Comparison of ENCODE assay signal across 8 cellular contexts in genomic region chr17:42537156-42537805, GRCh38. TPM values are rescaled to one million over a fixed set of nuclear protein-coding genes. Genes with fewer than 3 reads are reported as not detected.
A peak's percentile ranks its signal among the peaks of the same experiment; 100 is the strongest.
DNase-seq lines count a peak whose midpoint lies in the region; ATAC-seq and TF ChIP-seq lines count a peak whose summit lies in the region.

No MANE protein-coding gene starts in this region.

- DNase-seq in AG09309 (ENCODE audit: low read depth): no peak
- DNase-seq in MM.1S: no peak
- DNase-seq in effector memory CD8-positive, alpha-beta T cell: no peak
- DNase-seq in naive thymus-derived CD8-positive, alpha-beta T cell: no peak
- DNase-seq in NCI-H2107 (lab: John Stamatoyannopoulos, UW): no peak
- DNase-seq in left colon: no peak
- no peak for DNase-seq in epidermal melanocyte (ENCODE audit: insufficient read length, low spot score)
- no peak for DNase-seq in COLO668 (lab: John Stamatoyannopoulos, UW; ENCODE audit: unreplicated experiment)

- H3K4me1 ChIP-seq in MM.1S (ENCODE audit: low read length): peaks cover 12% of the 10 kb centered on the region

- H3K4me3 Mint-ChIP-seq in effector memory CD8-positive, alpha-beta T cell: peak overlapping the region; percentile 73 to 79
- peak overlapping the region; percentile 77 to 91 (median 86) for H3K4me3 Mint-ChIP-seq in naive thymus-derived CD8-positive, alpha-beta T cell

- H3K9me2 ChIP-seq in MM.1S (replicated peaks; ENCODE audit: insufficient read depth, low read length): no peaks in the 10 kb centered on the region

- no peaks in the 10 kb centered on the region for H3K9me3 Mint-ChIP-seq in effector memory CD8-positive, alpha-beta T cell
- H3K9me3 Mint-ChIP-seq in naive thymus-derived CD8-positive, alpha-beta T cell: no peaks in the 10 kb centered on the region

- H3K4me2 ChIP-seq in MM.1S (ENCODE audit: low read depth, low read length): peak overlapping the region; percentile 99

- no peak for TF ChIP-seq CTCF in AG09309 (IDR thresholded peaks at IDR 0.05; ENCODE audit: control insufficient read depth, insufficient read depth, low read depth, low read length, missing control alignments)
- no peak for TF ChIP-seq CTCF in MM.1S (IDR thresholded peaks at IDR 0.05; ENCODE audit: low read length)

- H3K9ac ChIP-seq in MM.1S (ENCODE audit: low read length): peak overlapping the region; percentile 58

- H3K27me3 Mint-ChIP-seq in effector memory CD8-positive, alpha-beta T cell: no peaks in the 10 kb centered on the region
- no peaks in the 10 kb centered on the region for H3K27me3 Mint-ChIP-seq in naive thymus-derived CD8-positive, alpha-beta T cell

- H3K4me1 Mint-ChIP-seq in effector memory CD8-positive, alpha-beta T cell (ENCODE audit: low read depth in 2 of 2): peaks cover 25 to 26% of the 10 kb centered on the region in 2 donors
- peaks cover 22 to 58% (median 47%) of the 10 kb centered on the region in 4 donors for H3K4me1 Mint-ChIP-seq in naive thymus-derived CD8-positive, alpha-beta T cell

- H3K9me3 ChIP-seq in MM.1S (replicated peaks; ENCODE audit: insufficient read depth, low read length): no peaks in the 10 kb centered on the region

- no peak for ATAC-seq in effector memory CD8-positive, alpha-beta T cell (replicated peaks)
- no peak for ATAC-seq in naive thymus-derived CD8-positive, alpha-beta T cell
- ATAC-seq in left colon: no peak

- peak overlapping the region; percentile 63 for H3K4me3 ChIP-seq in AG09309 (ENCODE audit: control insufficient read depth, low read depth, low read length)
- H3K4me3 ChIP-seq in MM.1S (ENCODE audit: low read length): peak overlapping the region; percentile 72

- peaks cover 15% of the 10 kb centered on the region for H3K79me2 ChIP-seq in MM.1S (ENCODE audit: low read length)

- no peaks in the 10 kb centered on the region for H3K36me3 ChIP-seq in MM.1S (replicated peaks; ENCODE audit: insufficient read depth, low read length)

- POLR2A ChIA-PET in naive thymus-derived CD8-positive, alpha-beta T cell (lab: Charles Lee): interaction anchor here (0.7 to 4.4 kb wide), 10 partner anchors 11 to 289 kb away, joined by 3 to 19 read pairs (median 6); partner anchors contain the start of genes MLX, PSMC3IP and STAT3

- peak overlapping the region in 1 of 2 donors; percentile 35 for H3K27ac Mint-ChIP-seq in effector memory CD8-positive, alpha-beta T cell
- peak overlapping the region in 7 of 10 donors; percentile 24 to 88 (median 80) for H3K27ac Mint-ChIP-seq in naive thymus-derived CD8-positive, alpha-beta T cell

- H4K20me1 ChIP-seq in MM.1S (ENCODE audit: insufficient read depth, low read length): no peaks in the 10 kb centered on the region

- H3K27ac ChIP-seq in MM.1S (ENCODE audit: low read length): peak overlapping the region; percentile 50; the same call in 1 of the 2 replicates

- H3F3A ChIP-seq in MM.1S (ENCODE audit: insufficient read depth, low read length): peaks cover 5% of the 10 kb centered on the region; the same call in 1 of the 2 replicates

- peaks cover 10% of the 10 kb centered on the region for H3K36me3 Mint-ChIP-seq in effector memory CD8-positive, alpha-beta T cell (ENCODE audit: insufficient read depth)
- H3K36me3 Mint-ChIP-seq in naive thymus-derived CD8-positive, alpha-beta T cell: peaks cover 0 to 5% (median 0%) of the 10 kb centered on the region in 3 donors

- H2AFZ ChIP-seq in MM.1S (ENCODE audit: low read length): peak overlapping the region; percentile 30; the same call in 1 of the 2 replicates

- intact Hi-C loops in left colon (cut with DNase I, micrococcal nuclease): no loop called here

- no peaks in the 10 kb centered on the region for H3K27me3 ChIP-seq in MM.1S (replicated peaks; ENCODE audit: insufficient read depth, low read length)

RNA-seq across cellular contexts. Expression of gene NAGLU, which starts 1.2 kb away (rescaled TPM):
- 10 to 100 TPM; 26.4 to 28.5 TPM for total RNA-seq in naive thymus-derived CD8-positive, alpha-beta T cell
- 10 to 100 TPM in 2 of 3 donors, 1 to 10 TPM in 1; 8.0 to 16.2 (median 13.4) TPM for polyA plus RNA-seq in naive thymus-derived CD8-positive, alpha-beta T cell
- total RNA-seq in left colon: 10 to 100 TPM; 36.5 to 45.9 TPM

RNA-seq across cellular contexts. Expression of gene HSD17B1, which starts 15.4 kb away (rescaled TPM):
- total RNA-seq in naive thymus-derived CD8-positive, alpha-beta T cell: 1 to 10 TPM; 1.4 to 2.1 TPM
- under 1 TPM; 0.18 to 0.98 (median 0.24) TPM for polyA plus RNA-seq in naive thymus-derived CD8-positive, alpha-beta T cell
- total RNA-seq in left colon: under 1 TPM; 0.85 to 0.98 TPM

RNA-seq across cellular contexts. Expression of gene COASY, which starts 24.7 kb away (rescaled TPM):
- 10 to 100 TPM; 67.0 to 72.3 TPM for total RNA-seq in naive thymus-derived CD8-positive, alpha-beta T cell
- polyA plus RNA-seq in naive thymus-derived CD8-positive, alpha-beta T cell: 10 to 100 TPM; 48.3 to 67.9 (median 65.5) TPM
- 100 to 1,000 TPM in 1 of 2 donors, 10 to 100 TPM in 1; 92.6 to 122 TPM for total RNA-seq in left colon

RNA-seq across cellular contexts. Expression of gene MLX, which starts 29.6 kb away (rescaled TPM):
- total RNA-seq in naive thymus-derived CD8-positive, alpha-beta T cell: 10 to 100 TPM; 58.2 to 67.8 TPM
- polyA plus RNA-seq in naive thymus-derived CD8-positive, alpha-beta T cell: 10 to 100 TPM; 24.6 to 47.1 (median 25.0) TPM
- 10 to 100 TPM; 95.1 to 98.8 TPM for total RNA-seq in left colon

RNA-seq across cellular contexts. Expression of gene PSMC3IP, which starts 40.2 kb away (rescaled TPM):
- 1 to 10 TPM; 3.3 to 4.6 TPM for total RNA-seq in naive thymus-derived CD8-positive, alpha-beta T cell
- 1 to 10 TPM in 1 of 3 donors, under 1 TPM in 2; 0.69 to 1.1 (median 0.71) TPM for polyA plus RNA-seq in naive thymus-derived CD8-positive, alpha-beta T cell
- total RNA-seq in left colon: 1 to 10 TPM; 1.6 to 2.2 TPM
